ENCODE assay signal across 32 cellular contexts in the genomic region with DNA sequence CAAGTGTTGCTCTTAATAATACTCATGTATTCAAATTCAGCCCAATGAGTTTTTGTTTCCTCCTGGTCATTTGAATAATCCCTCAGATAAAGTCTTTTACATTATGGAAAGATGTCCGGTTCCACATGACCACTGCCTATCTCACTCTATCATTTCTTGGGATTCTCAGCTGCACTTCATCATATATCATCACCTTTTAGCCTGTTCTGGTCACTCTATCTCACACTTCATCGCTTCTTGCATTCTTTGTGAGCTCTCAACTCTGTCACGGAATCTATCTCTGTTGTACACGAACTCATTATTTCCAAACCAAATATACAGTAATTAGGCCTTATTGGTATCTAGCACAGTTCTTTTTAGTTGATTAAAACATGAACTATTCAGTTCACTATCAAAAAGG.
"Had no signal": no experiment of that assay in that cellular context is flagged by ENCODE, and none has a peak within 500 bp of the region (broad histone marks: within the 10 kb centered on the region; RNA-seq: fewer than 3 reads in every experiment).

No MANE protein-coding gene starts in this region.

- H3K4me1 ChIP-seq: adrenal gland, body of pancreas, breast epithelium had no signal

- H3K4me3 ChIP-seq: adrenal gland, ascending aorta, body of pancreas, breast epithelium had no signal

- DNase-seq: activated effector memory CD4-positive, alpha-beta T cell treated with anti-CD3 and anti-CD28 coated beads, Interleukin-2, amount 50 U/mL, for 16 hours; activated effector memory CD4-positive, alpha-beta T cell treated with Interleukin-2 at 50 U/mL for 16 hours; activated gamma-delta T cell; activated gamma-delta T cell treated with Interleukin-2 at 50 U/mL for 16 hours; activated naive CD4-positive, alpha-beta T cell; activated naive CD4-positive, alpha-beta T cell treated with anti-CD3 and anti-CD28 coated beads for 36 hours; activated naive CD4-positive, alpha-beta T cell treated with anti-CD3 and anti-CD28 coated beads, Interleukin-2, amount 10 ng/mL, durations not matched to agents 7 days and 5 days; activated naive CD4-positive, alpha-beta T cell treated with anti-CD3 and anti-CD28 coated beads, Interleukin-2, amount 50 U/mL, for 16 hours; activated naive CD4-positive, alpha-beta T cell treated with Interleukin-2 at 50 U/mL for 16 hours; activated naive CD8-positive, alpha-beta T cell treated with anti-CD3 and anti-CD28 coated beads for 36 hours; activated naive CD8-positive, alpha-beta T cell treated with anti-CD3 and anti-CD28 coated beads, Interleukin-2, amount 10 ng/mL, durations not matched to agents 7 days and 5 days; activated naive CD8-positive, alpha-beta T cell treated with anti-CD3 and anti-CD28 coated beads, Interleukin-2, amount 50 U/mL, for 24 hours; activated T-cell treated with anti-CD3 and anti-CD28 coated beads for 4 hours; activated T-cell treated with anti-CD3 and anti-CD28 coated beads, Interleukin-2, amount 50 U/mL, for 1 hour; activated T-cell treated with anti-CD3 and anti-CD28 coated beads, Interleukin-2, amount 50 U/mL, for 24 hours; activated T-cell treated with anti-CD3 and anti-CD28 coated beads, Interleukin-2, amount 50 U/mL, for 4 hours; activated T-cell treated with anti-CD3 and anti-CD28 coated beads, Interleukin-2, amount 50 U/mL, for 48 hours; activated T-cell treated with anti-CD3 and anti-CD28 coated beads, Interleukin-2, amount 50 U/mL, for 72 hours; adrenal gland; amniotic stem cell; amygdala; anterior cingulate cortex; aorta; body of pancreas; brain microvascular endothelial cell; caudate nucleus; central memory CD4-positive, alpha-beta T cell; cerebellar nuclear complex had no signal

- H3K27me3 ChIP-seq: adrenal gland, ascending aorta, body of pancreas, brain microvascular endothelial cell, breast epithelium had no signal

- H3K27ac ChIP-seq: adrenal gland, ascending aorta, body of pancreas, brain microvascular endothelial cell, breast epithelium had no signal

- ATAC-seq: activated naive CD4-positive, alpha-beta T cell treated with anti-CD3 and anti-CD28 coated beads, Interleukin-2, amount 50 U/mL, for 72 hours; activated naive CD8-positive, alpha-beta T cell treated with anti-CD3 and anti-CD28 coated beads, Interleukin-2, amount 50 U/mL, for 24 hours; activated T-cell treated with anti-CD3 and anti-CD28 coated beads, Interleukin-2, amount 50 U/mL, for 4 hours; activated T-cell treated with anti-CD3 and anti-CD28 coated beads, Interleukin-2, amount 50 U/mL, for 72 hours; activated T-helper 17 cell treated with anti-CD3 and anti-CD28 coated beads, Interleukin-2, amount 50 U/mL, for 72 hours; body of pancreas had no signal

- H3K9me3 ChIP-seq: adrenal gland, ascending aorta, body of pancreas, breast epithelium had no signal

- H3K36me3 ChIP-seq: adrenal gland, ascending aorta, brain microvascular endothelial cell, breast epithelium had no signal
